In the genomic region with DNA sequence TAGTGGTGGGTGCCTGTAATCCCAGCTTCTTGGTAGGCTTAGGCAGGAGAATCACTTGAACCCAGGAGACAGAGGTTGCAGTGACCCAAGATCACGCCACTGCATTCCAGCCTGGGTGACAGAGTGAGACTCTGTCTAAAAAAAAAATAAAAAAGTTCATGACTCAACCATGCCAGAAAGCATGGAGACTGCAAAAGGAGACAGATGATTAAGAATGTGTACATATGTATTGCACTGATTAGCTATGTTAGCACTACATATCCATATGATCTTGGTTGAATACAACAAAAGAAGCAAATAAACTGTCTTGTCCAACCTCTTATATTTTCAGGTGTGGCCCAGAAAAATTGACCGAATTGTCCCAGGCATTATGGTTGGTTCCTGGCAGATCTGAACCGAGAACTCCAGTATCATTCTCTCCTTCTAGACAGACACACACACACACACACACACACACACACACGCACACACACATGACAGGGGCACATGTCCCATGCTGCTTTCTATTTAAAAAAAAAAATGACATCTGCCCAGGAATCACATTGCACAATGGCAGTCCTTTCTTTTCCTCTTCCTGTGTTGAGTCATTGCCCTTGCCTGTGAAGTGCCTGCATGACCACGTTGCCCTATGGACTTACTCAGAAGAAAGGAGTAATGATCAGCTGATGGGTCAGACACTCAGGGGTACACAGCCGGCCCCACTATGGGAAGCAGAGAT, we compare ENCODE assay signal across 1 cellular context.
TF ChIP-seq lines count a peak whose summit lies in the region.

No MANE protein-coding gene starts in this region.

TF ChIP-seq in HepG2, 621 proteins besides CTCF, POLR2A, EP300 and RAD21 (continued from another document and continues in another):
- TF ChIP-seq ZXDC (CRISPR knock-in tag; IDR thresholded peaks at IDR 0.05) (no peak), HMGXB4 (CRISPR knock-in tag; IDR thresholded peaks at IDR 0.05; ENCODE audit: borderline replicate concordance in 1 of 2, low read depth in 1 of 2) (no peak), ONECUT2 (CRISPR knock-in tag; IDR thresholded peaks at IDR 0.05) (no peak), ZNF33A (CRISPR knock-in tag; IDR thresholded peaks at IDR 0.05; ENCODE audit: borderline replicate concordance) (no peak), ZBTB40 (IDR thresholded peaks at IDR 0.05) (no peak), ZBTB40 (CRISPR knock-in tag; IDR thresholded peaks at IDR 0.05) (no peak), GATAD1 (CRISPR knock-in tag; IDR thresholded peaks at IDR 0.05) (peak; percentile 19; the same call in 1 of the 2 replicates), RXRB (CRISPR knock-in tag; IDR thresholded peaks at IDR 0.05; ENCODE audit: borderline replicate concordance) (peak; percentile 58; the same call in 1 of the 2 replicates), ZNF616 (CRISPR knock-in tag; IDR thresholded peaks at IDR 0.05; ENCODE audit: low read depth) (no peak), ZNF180 (CRISPR knock-in tag; IDR thresholded peaks at IDR 0.05; ENCODE audit: borderline replicate concordance, low read depth) (no peak), ZFP36L1 (CRISPR knock-in tag; IDR thresholded peaks at IDR 0.05) (no peak), SYNCRIP (IDR thresholded peaks at IDR 0.05; ENCODE audit: insufficient read depth, low read depth, low read length) (no peak), ZBTB7A (CRISPR knock-in tag; IDR thresholded peaks at IDR 0.05) (no peak), EED (CRISPR knock-in tag; IDR thresholded peaks at IDR 0.05) (no peak), CERS6 (CRISPR knock-in tag; IDR thresholded peaks at IDR 0.05) (no peak), MAFK (conservative IDR thresholded peaks at IDR 0.05 in 1 of 2, IDR thresholded peaks at IDR 0.05 in 1 of 2; ENCODE audit: low read length in 2 of 2) (no peak), ZFP41 (CRISPR knock-in tag; IDR thresholded peaks at IDR 0.05; ENCODE audit: borderline replicate concordance) (no peak), SP2 (CRISPR knock-in tag; IDR thresholded peaks at IDR 0.05) (no peak), ZNF34 (CRISPR knock-in tag; IDR thresholded peaks at IDR 0.05; ENCODE audit: borderline replicate concordance) (no peak), TBX2 (CRISPR knock-in tag; IDR thresholded peaks at IDR 0.05; ENCODE audit: borderline replicate concordance) (no peak; the same call in 1 of the 2 replicates), HOXD1 (CRISPR knock-in tag; IDR thresholded peaks at IDR 0.05) (no peak), ZNF234 (CRISPR knock-in tag; conservative IDR thresholded peaks at IDR 0.05) (no peak), ZNF224 (CRISPR knock-in tag; IDR thresholded peaks at IDR 0.05) (no peak), ZNF567 (CRISPR knock-in tag; IDR thresholded peaks at IDR 0.05; ENCODE audit: borderline replicate concordance) (no peak), RORA (CRISPR knock-in tag; IDR thresholded peaks at IDR 0.05) (no peak), PAF1 (CRISPR knock-in tag; IDR thresholded peaks at IDR 0.05) (no peak), ZNF225 (CRISPR knock-in tag; IDR thresholded peaks at IDR 0.05) (no peak), NFRKB (IDR thresholded peaks at IDR 0.05) (no peak), TMF1 (CRISPR knock-in tag; IDR thresholded peaks at IDR 0.05; ENCODE audit: low read depth) (no peak)
- TF ChIP-seq, protein P1, sequence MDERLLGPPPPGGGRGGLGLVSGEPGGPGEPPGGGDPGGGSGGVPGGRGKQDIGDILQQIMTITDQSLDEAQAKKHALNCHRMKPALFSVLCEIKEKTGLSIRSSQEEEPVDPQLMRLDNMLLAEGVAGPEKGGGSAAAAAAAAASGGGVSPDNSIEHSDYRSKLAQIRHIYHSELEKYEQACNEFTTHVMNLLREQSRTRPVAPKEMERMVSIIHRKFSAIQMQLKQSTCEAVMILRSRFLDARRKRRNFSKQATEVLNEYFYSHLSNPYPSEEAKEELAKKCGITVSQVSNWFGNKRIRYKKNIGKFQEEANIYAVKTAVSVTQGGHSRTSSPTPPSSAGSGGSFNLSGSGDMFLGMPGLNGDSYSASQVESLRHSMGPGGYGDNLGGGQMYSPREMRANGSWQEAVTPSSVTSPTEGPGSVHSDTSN (CRISPR knock-in tag; IDR thresholded peaks at IDR 0.05): no peak
- TF ChIP-seq, protein P2, sequence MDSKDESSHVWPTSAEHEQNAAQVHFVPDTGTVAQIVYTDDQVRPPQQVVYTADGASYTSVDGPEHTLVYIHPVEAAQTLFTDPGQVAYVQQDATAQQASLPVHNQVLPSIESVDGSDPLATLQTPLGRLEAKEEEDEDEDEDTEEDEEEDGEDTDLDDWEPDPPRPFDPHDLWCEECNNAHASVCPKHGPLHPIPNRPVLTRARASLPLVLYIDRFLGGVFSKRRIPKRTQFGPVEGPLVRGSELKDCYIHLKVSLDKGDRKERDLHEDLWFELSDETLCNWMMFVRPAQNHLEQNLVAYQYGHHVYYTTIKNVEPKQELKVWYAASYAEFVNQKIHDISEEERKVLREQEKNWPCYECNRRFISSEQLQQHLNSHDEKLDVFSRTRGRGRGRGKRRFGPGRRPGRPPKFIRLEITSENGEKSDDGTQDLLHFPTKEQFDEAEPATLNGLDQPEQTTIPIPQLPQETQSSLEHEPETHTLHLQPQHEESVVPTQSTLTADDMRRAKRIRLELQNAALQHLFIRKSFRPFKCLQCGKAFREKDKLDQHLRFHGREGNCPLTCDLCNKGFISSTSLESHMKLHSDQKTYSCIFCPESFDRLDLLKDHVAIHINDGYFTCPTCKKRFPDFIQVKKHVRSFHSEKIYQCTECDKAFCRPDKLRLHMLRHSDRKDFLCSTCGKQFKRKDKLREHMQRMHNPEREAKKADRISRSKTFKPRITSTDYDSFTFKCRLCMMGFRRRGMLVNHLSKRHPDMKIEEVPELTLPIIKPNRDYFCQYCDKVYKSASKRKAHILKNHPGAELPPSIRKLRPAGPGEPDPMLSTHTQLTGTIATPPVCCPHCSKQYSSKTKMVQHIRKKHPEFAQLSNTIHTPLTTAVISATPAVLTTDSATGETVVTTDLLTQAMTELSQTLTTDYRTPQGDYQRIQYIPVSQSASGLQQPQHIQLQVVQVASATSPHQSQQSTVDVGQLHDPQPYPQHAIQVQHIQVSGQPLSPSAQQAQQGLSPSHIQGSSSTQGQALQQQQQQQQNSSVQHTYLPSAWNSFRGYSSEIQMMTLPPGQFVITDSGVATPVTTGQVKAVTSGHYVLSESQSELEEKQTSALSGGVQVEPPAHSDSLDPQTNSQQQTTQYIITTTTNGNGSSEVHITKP (CRISPR knock-in tag; IDR thresholded peaks at IDR 0.05; ENCODE audit: low read depth): no peak
- TF ChIP-seq, protein P3, sequence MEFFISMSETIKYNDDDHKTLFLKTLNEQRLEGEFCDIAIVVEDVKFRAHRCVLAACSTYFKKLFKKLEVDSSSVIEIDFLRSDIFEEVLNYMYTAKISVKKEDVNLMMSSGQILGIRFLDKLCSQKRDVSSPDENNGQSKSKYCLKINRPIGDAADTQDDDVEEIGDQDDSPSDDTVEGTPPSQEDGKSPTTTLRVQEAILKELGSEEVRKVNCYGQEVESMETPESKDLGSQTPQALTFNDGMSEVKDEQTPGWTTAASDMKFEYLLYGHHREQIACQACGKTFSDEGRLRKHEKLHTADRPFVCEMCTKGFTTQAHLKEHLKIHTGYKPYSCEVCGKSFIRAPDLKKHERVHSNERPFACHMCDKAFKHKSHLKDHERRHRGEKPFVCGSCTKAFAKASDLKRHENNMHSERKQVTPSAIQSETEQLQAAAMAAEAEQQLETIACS (CRISPR knock-in tag; IDR thresholded peaks at IDR 0.05): no peak
- TF ChIP-seq, protein P4, sequence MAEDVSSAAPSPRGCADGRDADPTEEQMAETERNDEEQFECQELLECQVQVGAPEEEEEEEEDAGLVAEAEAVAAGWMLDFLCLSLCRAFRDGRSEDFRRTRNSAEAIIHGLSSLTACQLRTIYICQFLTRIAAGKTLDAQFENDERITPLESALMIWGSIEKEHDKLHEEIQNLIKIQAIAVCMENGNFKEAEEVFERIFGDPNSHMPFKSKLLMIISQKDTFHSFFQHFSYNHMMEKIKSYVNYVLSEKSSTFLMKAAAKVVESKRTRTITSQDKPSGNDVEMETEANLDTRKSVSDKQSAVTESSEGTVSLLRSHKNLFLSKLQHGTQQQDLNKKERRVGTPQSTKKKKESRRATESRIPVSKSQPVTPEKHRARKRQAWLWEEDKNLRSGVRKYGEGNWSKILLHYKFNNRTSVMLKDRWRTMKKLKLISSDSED (CRISPR knock-in tag; IDR thresholded peaks at IDR 0.05): no peak
